Comparison of ENCODE assay signal across 8 cellular contexts in genomic region chr3:96813820-96814580, GRCh38. TPM values are rescaled to one million over a fixed set of nuclear protein-coding genes. Genes with fewer than 3 reads are reported as not detected.
DNase-seq lines count a peak whose midpoint lies in the region; ATAC-seq and TF ChIP-seq lines count a peak whose summit lies in the region.

No MANE protein-coding gene starts in this region.

- CTCF ChIA-PET in activated CD8-positive, alpha-beta T cell treated with anti-CD3 and anti-CD28 coated beads, Interleukin-2, amount 10 ng/mL, durations not matched to agents 7 days and 5 days (lab: Charles Lee): no interaction called here

- H3K4me1 Mint-ChIP-seq in activated CD8-positive, alpha-beta T cell treated with anti-CD3 and anti-CD28 coated beads, Interleukin-2, amount 10 ng/mL, durations not matched to agents 7 days and 5 days (ENCODE audit: low read depth): peaks cover 13% of the 10 kb centered on the region
- H3K4me1 Mint-ChIP-seq in neural progenitor cell: peaks cover 15% of the 10 kb centered on the region

- peaks cover 68% of the 10 kb centered on the region for H3K27me3 ChIP-seq in neural progenitor cell

- no peaks in the 10 kb centered on the region for H3K36me3 ChIP-seq in neural progenitor cell

- POLR2A ChIA-PET in activated CD8-positive, alpha-beta T cell treated with anti-CD3 and anti-CD28 coated beads, Interleukin-2, amount 10 ng/mL, durations not matched to agents 7 days and 5 days (lab: Charles Lee): no interaction called here

- no peak overlapping the region for H3K27ac Mint-ChIP-seq in activated CD8-positive, alpha-beta T cell treated with anti-CD3 and anti-CD28 coated beads, Interleukin-2, amount 10 ng/mL, durations not matched to agents 7 days and 5 days
- H3K27ac Mint-ChIP-seq in neural progenitor cell: no peak overlapping the region

- no peaks in the 10 kb centered on the region for H4K20me1 ChIP-seq in neural progenitor cell (ENCODE audit: low read depth)

- peaks cover 7% of the 10 kb centered on the region for H3K4me1 ChIP-seq in neural progenitor cell

- H3K4me3 Mint-ChIP-seq in activated CD8-positive, alpha-beta T cell treated with anti-CD3 and anti-CD28 coated beads, Interleukin-2, amount 10 ng/mL, durations not matched to agents 7 days and 5 days: peak overlapping the region; percentile 62
- H3K4me3 Mint-ChIP-seq in neural progenitor cell: peak overlapping the region; percentile 90

- H3K4me3 ChIP-seq in neural progenitor cell: peak overlapping the region; percentile 52

- no peaks in the 10 kb centered on the region for H3K9me3 Mint-ChIP-seq in activated CD8-positive, alpha-beta T cell treated with anti-CD3 and anti-CD28 coated beads, Interleukin-2, amount 10 ng/mL, durations not matched to agents 7 days and 5 days (ENCODE audit: insufficient read depth)
- H3K9me3 Mint-ChIP-seq in neural progenitor cell: no peaks in the 10 kb centered on the region

- no peaks in the 10 kb centered on the region for H3K36me3 Mint-ChIP-seq in activated CD8-positive, alpha-beta T cell treated with anti-CD3 and anti-CD28 coated beads, Interleukin-2, amount 10 ng/mL, durations not matched to agents 7 days and 5 days (ENCODE audit: low read depth)
- H3K36me3 Mint-ChIP-seq in neural progenitor cell: no peaks in the 10 kb centered on the region

- H3F3A ChIP-seq in neural progenitor cell (ENCODE audit: low read depth): no peaks in the 10 kb centered on the region

- H3K9me3 ChIP-seq in neural progenitor cell (ENCODE audit: low read depth): no peaks in the 10 kb centered on the region

- H3K27ac ChIP-seq in neural progenitor cell: no peak overlapping the region

- no peaks in the 10 kb centered on the region for H3K79me2 ChIP-seq in neural progenitor cell (ENCODE audit: low read depth)

- DNase-seq in NCI-H1092 (lab: John Stamatoyannopoulos, UW): peak; percentile 2
- no peak for DNase-seq in NCI-H1092 treated with DMSO at 0.1 percent for 48 hours (lab: John Stamatoyannopoulos, UW)
- DNase-seq in Kasumi-1 (lab: John Stamatoyannopoulos, UW): peak; percentile 17 to 22
- peak; percentile 29 for DNase-seq in activated CD8-positive, alpha-beta T cell treated with anti-CD3 and anti-CD28 coated beads, Interleukin-2, amount 10 ng/mL, durations not matched to agents 7 days and 5 days
- DNase-seq in foreskin melanocyte: peak; percentile 22
- peak; percentile 77 for DNase-seq in neural progenitor cell (ENCODE audit: low spot score)
- DNase-seq in GOT3 (lab: John Stamatoyannopoulos, UW): no peak

- H3K27me3 Mint-ChIP-seq in activated CD8-positive, alpha-beta T cell treated with anti-CD3 and anti-CD28 coated beads, Interleukin-2, amount 10 ng/mL, durations not matched to agents 7 days and 5 days (ENCODE audit: low read depth): peaks cover 32% of the 10 kb centered on the region
- peaks cover 8% of the 10 kb centered on the region for H3K27me3 Mint-ChIP-seq in neural progenitor cell (ENCODE audit: insufficient read depth, low read depth)

- peak; percentile 20 for TF ChIP-seq CTCF in neural progenitor cell (IDR thresholded peaks at IDR 0.05)

- H3K4me2 ChIP-seq in neural progenitor cell: peak overlapping the region; percentile 82

- no peak overlapping the region for H3K9ac ChIP-seq in neural progenitor cell

- peak overlapping the region; percentile 86 for H2AFZ ChIP-seq in neural progenitor cell (replicated peaks)

- peak; percentile 23 for ATAC-seq in GM21723 (IDR thresholded peaks at IDR 0.05; ENCODE audit: unreplicated experiment)
- peak; percentile 40 for ATAC-seq in activated CD8-positive, alpha-beta T cell treated with anti-CD3 and anti-CD28 coated beads, Interleukin-2, amount 10 ng/mL, durations not matched to agents 7 days and 5 days

RNA-seq across cellular contexts. Expression of gene EPHA6, which starts 0.4 kb away (rescaled TPM):
- not detected for total RNA-seq in activated CD8-positive, alpha-beta T cell treated with anti-CD3 and anti-CD28 coated beads, Interleukin-2, amount 10 ng/mL, durations not matched to agents 7 days and 5 days
- total RNA-seq in neural progenitor cell (ENCODE audit: low replicate concordance): 0.11 and 0.28 TPM in 2 replicates

Comparison
In these comparisons a context has a peak if more than half of its experiments do, and no peak if none do; other contexts are left out.
1. DNase-seq: peak in NCI-H1092 (single experiment), Kasumi-1 (2 of 2), activated CD8-positive, alpha-beta T cell treated with anti-CD3 and anti-CD28 coated beads, Interleukin-2, amount 10 ng/mL, durations not matched to agents 7 days and 5 days (single experiment), foreskin melanocyte (single experiment) and neural progenitor cell (single experiment); none in NCI-H1092 treated with DMSO at 0.1 percent for 48 hours (single experiment) and GOT3 (single experiment).